Comparison of ENCODE assay signal across 12 cellular contexts in genomic region chr10:18822156-18822555, GRCh38.
DNase-seq lines count a peak whose midpoint lies in the region; ATAC-seq and TF ChIP-seq lines count a peak whose summit lies in the region.
"Had no signal": no experiment of that assay in that cellular context is flagged by ENCODE, and none has a peak within 500 bp of the region (broad histone marks: within the 10 kb centered on the region; RNA-seq: fewer than 3 reads in every experiment).

No MANE protein-coding gene starts in this region.

- no peak for TF ChIP-seq POLR2A in heart left ventricle (IDR thresholded peaks at IDR 0.05)
- TF ChIP-seq POLR2A in thyroid gland (IDR thresholded peaks at IDR 0.05) = no peak

- H3K4me3 ChIP-seq in cardiac muscle cell = no peak overlapping the region
- H3K4me3 ChIP-seq in heart left ventricle = no peak overlapping the region
- no peak overlapping the region for H3K4me3 ChIP-seq in thyroid gland (replicated peaks in 1 of 3)
- H3K4me3 ChIP-seq in H7 (ENCODE audit: insufficient read depth, low read depth, low read length) = no peak overlapping the region
- H3K4me3 ChIP-seq: BLaER1 treated with 17β-estradiol and CSF1 and Interleukin-3, amounts not matched to agents 10 nM and 100 nM had no signal

- ATAC-seq in heart left ventricle = no peak
- no peak for ATAC-seq in GM21423 (IDR thresholded peaks at IDR 0.05; ENCODE audit: unreplicated experiment)
- no peak for ATAC-seq in GM21529 (IDR thresholded peaks at IDR 0.05; ENCODE audit: unreplicated experiment)
- ATAC-seq: natural killer cell treated with Interleukin-12 subunit alpha and Interleukin-12 subunit beta and Interleukin-15 and Interleukin-18, amount 100 ng/mL, for 72 hours had no signal

- TF ChIP-seq CTCF in cardiac muscle cell (IDR thresholded peaks at IDR 0.05; ENCODE audit: low read depth, low read length) = no peak
- TF ChIP-seq CTCF in heart left ventricle (IDR thresholded peaks at IDR 0.05) = no peak
- no peak for TF ChIP-seq CTCF in thyroid gland (IDR thresholded peaks at IDR 0.05)

- H3K27ac ChIP-seq in cardiac muscle cell (no peak overlapping the region), heart left ventricle (no peak overlapping the region), thyroid gland (no peak overlapping the region)
- H3K27ac ChIP-seq: BLaER1 treated with 17β-estradiol and CSF1 and Interleukin-3, amounts not matched to agents 10 nM and 100 nM had no signal

- peak; percentile 9 to 78 for DNase-seq in cardiac muscle cell (ENCODE audit: low read depth in 1 of 2, low spot score in 1 of 2)
- DNase-seq in heart left ventricle = no peak
- peak; percentile 5 for DNase-seq in fibroblast of peridontal ligament (ENCODE audit: extremely low read depth)
- DNase-seq in thyroid gland = no peak
- DNase-seq in H7 = no peak
- DNase-seq: hypothalamus, NCI-H774 had no signal

- intact Hi-C loops in heart left ventricle (cut with DNase I) = no loop called here
- intact Hi-C loops in thyroid gland (cut with DNase I) = no loop called here

- H3K9me3 ChIP-seq in cardiac muscle cell (ENCODE audit: low read depth) = no peaks in the 10 kb centered on the region
- peaks cover 0 to 10% (median 0%) of the 10 kb centered on the region in 12 donors for H3K9me3 ChIP-seq in heart left ventricle
- H3K9me3 ChIP-seq in thyroid gland = no peaks in the 10 kb centered on the region
- H3K9me3 ChIP-seq: BLaER1 treated with 17β-estradiol and CSF1 and Interleukin-3, amounts not matched to agents 10 nM and 100 nM had no signal

- WGBS in heart left ventricle, 4 donors = 22 to 33% (median 26%) methylated on average over 2 of the region's 2 CpGs
- 14 to 25% methylated on average over 2 of the region's 2 CpGs for WGBS in thyroid gland, 2 donors

- H3K4me1 ChIP-seq in cardiac muscle cell (ENCODE audit: low read depth) = no peaks in the 10 kb centered on the region
- no peaks in the 10 kb centered on the region for H3K4me1 ChIP-seq in heart left ventricle
- no peaks in the 10 kb centered on the region for H3K4me1 ChIP-seq in thyroid gland
- H3K4me1 ChIP-seq: BLaER1 treated with 17β-estradiol and CSF1 and Interleukin-3, amounts not matched to agents 10 nM and 100 nM had no signal

- H3K36me3 ChIP-seq in cardiac muscle cell = no peaks in the 10 kb centered on the region
- no peaks in the 10 kb centered on the region for H3K36me3 ChIP-seq in heart left ventricle
- H3K36me3 ChIP-seq in thyroid gland = no peaks in the 10 kb centered on the region
- H3K36me3 ChIP-seq in H7 (replicated peaks; ENCODE audit: control insufficient read depth, insufficient read depth, low read length) = no peaks in the 10 kb centered on the region
- H3K36me3 ChIP-seq: BLaER1 treated with 17β-estradiol and CSF1 and Interleukin-3, amounts not matched to agents 10 nM and 100 nM had no signal

- H3K27me3 ChIP-seq in cardiac muscle cell (no peaks in the 10 kb centered on the region), heart left ventricle (no peaks in the 10 kb centered on the region), thyroid gland (no peaks in the 10 kb centered on the region), H7 (ENCODE audit: control insufficient read depth, insufficient read depth, low read length) (no peaks in the 10 kb centered on the region)
- H3K27me3 ChIP-seq: BLaER1 treated with 17β-estradiol and CSF1 and Interleukin-3, amounts not matched to agents 10 nM and 100 nM had no signal

TF ChIP-seq in PFSK-1, 5 proteins besides CTCF, POLR2A, EP300 and RAD21:
- TF ChIP-seq TAF1 (IDR thresholded peaks at IDR 0.05; ENCODE audit: borderline replicate concordance, insufficient read depth, low read length) (no peak), REST (IDR thresholded peaks at IDR 0.05; ENCODE audit: insufficient read depth in 1 of 2, low read depth in 2 of 2, low read length in 2 of 2) (peak; percentile 93 to 97)
TF ChIP-seq in PFSK-1: peak in this region for 1.

Comparison
In these comparisons a context has a peak if more than half of its experiments do, and no peak if none do; other contexts are left out.
1. DNase-seq: peak in cardiac muscle cell (2 of 2) and fibroblast of peridontal ligament (single experiment); none in heart left ventricle (0 of 5), thyroid gland (0 of 2) and H7 (single experiment).